ENCODE assay signal across 13 cellular contexts in the genomic region with DNA sequence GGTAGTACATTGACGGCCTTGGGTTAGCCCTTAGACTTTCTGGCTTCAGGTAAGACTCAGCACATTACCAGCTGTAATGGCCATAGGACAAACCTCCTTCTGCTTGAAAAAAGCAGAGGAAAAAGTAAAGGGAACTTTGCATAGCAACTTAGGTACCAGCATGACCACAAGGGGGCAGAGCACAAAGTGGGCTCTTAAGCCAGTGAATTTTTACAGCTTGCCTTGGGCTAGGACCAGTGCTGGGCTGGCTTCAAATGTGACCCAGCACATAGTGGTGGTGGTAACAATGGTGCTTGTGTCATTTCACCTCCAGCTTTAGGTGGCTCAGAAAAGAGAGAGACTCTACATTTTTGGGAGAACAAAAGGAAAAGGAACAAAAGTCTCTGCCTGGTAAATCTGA.
DNase-seq lines count a peak whose midpoint lies in the region; ATAC-seq and TF ChIP-seq lines count a peak whose summit lies in the region.
"Had no signal": no experiment of that assay in that cellular context is flagged by ENCODE, and none has a peak within 500 bp of the region (broad histone marks: within the 10 kb centered on the region; RNA-seq: fewer than 3 reads in every experiment).

No MANE protein-coding gene starts in this region.

- CTCF ChIA-PET in Panc1 (lab: Charles Lee) = no interaction called here

- no peaks in the 10 kb centered on the region for H3K27me3 ChIP-seq in Panc1 (ENCODE audit: control insufficient read depth, insufficient read depth, low read length)

- intact Hi-C loops in Panc1 (cut with micrococcal nuclease; ENCODE audit: unreplicated experiment) = no loop called here

- no peaks in the 10 kb centered on the region for H3K4me1 ChIP-seq in Panc1 (ENCODE audit: control insufficient read depth, insufficient read depth, low read length)

- no peaks in the 10 kb centered on the region for H3K36me3 ChIP-seq in Panc1 (ENCODE audit: control insufficient read depth, insufficient read depth, low read length)

- BruUV-seq in Panc1 (replicated peaks; lab: Mats Ljungman, UMichigan) = no TSS peak

- POLR2A ChIA-PET in Panc1 (lab: Charles Lee) = no interaction called here

- H3K27ac ChIP-seq in Panc1 (ENCODE audit: low read length) = no peak overlapping the region

- H3K4me3 ChIP-seq in Panc1 (ENCODE audit: low read depth in 2 of 2, low read length in 2 of 2) = no peak overlapping the region

- TF ChIP-seq CTCF in GM13976 (IDR thresholded peaks at IDR 0.05; ENCODE audit: borderline replicate concordance, control extremely low read depth, extremely low read depth, insufficient read depth, missing control alignments) (peak; percentile 30), Panc1 (IDR thresholded peaks at IDR 0.05) (peak; percentile 55)

- ATAC-seq in Panc1 (no peak), HG03439 (IDR thresholded peaks at IDR 0.05; ENCODE audit: unreplicated experiment) (no peak), GM21619 (IDR thresholded peaks at IDR 0.05; ENCODE audit: unreplicated experiment) (no peak)

- no peaks in the 10 kb centered on the region for H3K9me3 ChIP-seq in Panc1 (ENCODE audit: control insufficient read depth, insufficient read depth, low read depth, low read length)

- in situ Hi-C loops in GM13976 (cut with MboI; ENCODE audit: low sequenced_read_pairs, unreplicated experiment) (no loop called here), Panc1 (cut with HindIII; ENCODE audit: low pct_unique_long_range_greater_than_20kb, low sequenced_read_pairs) (no loop called here)

- DNase-seq in A172 (ENCODE audit: low spot score) (peak; percentile 0), GM13976 (ENCODE audit: low spot score) (no peak), Panc1 (ENCODE audit: low read depth, low spot score) (no peak), foreskin melanocyte (peak; percentile 1), SIG-M5 (lab: John Stamatoyannopoulos, UW) (no peak), hippocampal formation (lab: John Stamatoyannopoulos, UW) (no peak)
- DNase-seq: activated CD4-positive, alpha-beta T cell treated with anti-CD3 and anti-CD28 coated beads, Interleukin-2, amount 10 ng/mL, durations not matched to agents 7 days and 5 days; effector CD8-positive, alpha-beta T cell; HCEC 1CT; NCI-H1930; stimulated activated naive CD4-positive, alpha-beta T cell treated with Interleukin-2 at 50 U/mL for 16 hours had no signal

Comparison
In these comparisons a context has a peak if more than half of its experiments do, and no peak if none do; other contexts are left out.
1. DNase-seq: peak in A172 (single experiment) and foreskin melanocyte (single experiment); none in GM13976 (single experiment), Panc1 (single experiment), SIG-M5 (single experiment) and hippocampal formation (0 of 2).